Comparison of ENCODE assay signal across 8 cellular contexts in the genomic region with DNA sequence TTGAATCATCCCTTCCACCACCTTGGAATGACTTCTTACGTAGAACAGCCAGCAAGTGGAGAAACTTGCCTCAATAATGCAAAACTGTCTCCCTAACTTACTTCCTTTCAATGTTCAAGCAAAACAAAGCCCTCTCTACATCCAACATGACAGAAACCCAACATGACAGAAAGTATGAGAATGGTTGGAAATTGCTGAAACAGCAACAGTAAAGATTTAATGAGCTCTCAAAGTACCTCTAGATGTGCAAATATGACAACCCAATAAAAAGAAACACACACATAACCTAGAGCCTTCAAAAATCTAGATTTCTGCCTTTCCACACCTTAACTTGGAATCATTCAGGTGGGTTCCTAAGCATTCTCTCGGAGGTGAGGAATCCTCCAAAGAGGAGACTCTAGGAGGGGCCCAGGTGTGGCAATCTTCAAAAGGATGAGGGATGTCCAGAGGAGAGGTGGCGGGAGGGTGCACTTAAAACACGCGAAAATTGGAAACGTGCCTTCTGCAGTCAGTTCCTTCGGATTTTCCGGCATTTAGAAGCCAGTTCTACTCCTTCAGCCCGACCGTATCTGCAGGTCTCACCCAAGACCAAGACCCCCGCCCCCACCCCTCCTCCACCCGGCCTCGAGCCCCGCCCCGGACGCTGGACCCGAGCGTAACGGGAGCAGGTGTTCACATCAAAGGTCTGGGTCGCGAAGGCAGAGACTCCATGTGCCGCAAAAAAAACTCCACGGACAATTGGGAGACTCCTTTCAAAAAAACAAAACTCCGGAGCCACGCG. TPM values are rescaled to one million over a fixed set of nuclear protein-coding genes. Genes with fewer than 3 reads are reported as not detected.
DNase-seq lines count a peak whose midpoint lies in the region; ATAC-seq, FAIRE-seq and TF ChIP-seq lines count a peak whose summit lies in the region.

No MANE protein-coding gene starts in this region.

- CTCF ChIA-PET in K562 (lab: Yijun Ruan, JAX; ENCODE audit: low intra/inter-chr PET ratio): interaction anchor here (1.1 kb wide), 1 partner anchor 68 kb away, joined by 4 read pairs; a partner anchor contains a TSS

- H4K5ac ChIP-seq in mesendoderm (ENCODE audit: low read length): no peak overlapping the region

- H3K4me3 Mint-ChIP-seq in activated naive CD4-positive, alpha-beta T cell treated with anti-CD3 and anti-CD28 coated beads, Interleukin-2, amount 50 U/mL, for 24 hours: no peak overlapping the region

- H3K56ac ChIP-seq in mesendoderm (ENCODE audit: low read length): peak overlapping the region; percentile 89

- H3K4me1 ChIP-seq in Karpas-422 (ENCODE audit: low read length): peaks cover 24% of the 10 kb centered on the region
- H3K4me1 ChIP-seq in K562 (replicated peaks in 1 of 2; ENCODE audit: control insufficient read depth in 2 of 2, insufficient read depth in 2 of 2, low read length in 2 of 2): peaks cover 13 to 35% of the 10 kb centered on the region in 2 experiments; a peak in 4 of 5 replicates
- peaks cover 2% of the 10 kb centered on the region for H3K4me1 ChIP-seq in mesendoderm (ENCODE audit: control insufficient read depth, low read depth, low read length)

- ATAC-seq in K562 (peak; percentile 4), GM18502 (IDR thresholded peaks at IDR 0.05; ENCODE audit: poor library complexity, unreplicated experiment) (no peak)

- H4K8ac ChIP-seq in mesendoderm (ENCODE audit: low read depth, low read length): no peak overlapping the region

- no peak for FAIRE-seq in K562 (lab: Jason Lieb, UNC)

- H3K4me2 ChIP-seq in Karpas-422 (ENCODE audit: low read depth, low read length, poor library complexity, severe bottlenecking) (peak overlapping the region; percentile 97), K562 (ENCODE audit: insufficient read depth, low read length) (peak overlapping the region; percentile 97), mesendoderm (ENCODE audit: low read length) (peak overlapping the region; percentile 77)

- in situ Hi-C loops in K562 (cut with MboI): no loop called here

- H3K79me2 ChIP-seq in Karpas-422 (ENCODE audit: low read length) (no peaks in the 10 kb centered on the region), K562 (ENCODE audit: control insufficient read depth, insufficient read depth, low read length) (peaks cover 26% of the 10 kb centered on the region; the same call in 2 of the 3 replicates), mesendoderm (ENCODE audit: control insufficient read depth, insufficient read depth, low read length) (no peaks in the 10 kb centered on the region)

- H3K4ac ChIP-seq in mesendoderm (ENCODE audit: low read depth, low read length): peak overlapping the region; percentile 73

- H3K79me1 ChIP-seq in mesendoderm (ENCODE audit: low read length): peaks cover 2% of the 10 kb centered on the region

- peak overlapping the region; percentile 80 for H3K27ac Mint-ChIP-seq in activated naive CD4-positive, alpha-beta T cell treated with anti-CD3 and anti-CD28 coated beads, Interleukin-2, amount 50 U/mL, for 24 hours

- no peak for DNase-seq in activated naive CD4-positive, alpha-beta T cell treated with anti-CD3 and anti-CD28 coated beads, Interleukin-2, amount 50 U/mL, for 16 hours
- DNase-seq in Karpas-422 (no peak), K562 (ENCODE audit: extremely low read depth in 1 of 4, low spot score in 3 of 4) (peak in 1 of 4 experiments; percentile 54), mesendoderm (peak; percentile 8), NOMO-1 treated with DMSO at 0.1 percent for 48 hours (lab: John Stamatoyannopoulos, UW; ENCODE audit: unreplicated experiment) (no peak), MV-4-11 (lab: John Stamatoyannopoulos, UW) (no peak)

- no peaks in the 10 kb centered on the region for H3K9me2 ChIP-seq in Karpas-422 (replicated peaks; ENCODE audit: insufficient read depth, low read length)

- no peak overlapping the region for H2BK120ac ChIP-seq in mesendoderm (ENCODE audit: low read depth, low read length)

- no peak for TF ChIP-seq POLR2A in K562 (conservative IDR thresholded peaks at IDR 0.05)

- H3K36me3 ChIP-seq in Karpas-422 (ENCODE audit: insufficient read depth, low read length) (no peaks in the 10 kb centered on the region), K562 (ENCODE audit: control insufficient read depth, insufficient read depth, low read length) (no peaks in the 10 kb centered on the region; the same call in 2 of the 3 replicates), mesendoderm (ENCODE audit: control insufficient read depth, insufficient read depth, low read length) (no peaks in the 10 kb centered on the region)

- POLR2A ChIA-PET in K562 (lab: Yijun Ruan, JAX): interaction anchor here (0.6 to 2.3 kb wide), 4 partner anchors 18 to 188 kb away, joined by 3 to 9 read pairs (median 5); a partner anchor contains a TSS

- no peak overlapping the region for H2AK5ac ChIP-seq in mesendoderm (ENCODE audit: low read length)

- no peaks in the 10 kb centered on the region for H3K27me3 ChIP-seq in Karpas-422 (ENCODE audit: low read length)
- H3K27me3 ChIP-seq in K562 (ENCODE audit: control insufficient read depth in 2 of 2, insufficient read depth in 2 of 2, low read length in 2 of 2): no peaks in the 10 kb centered on the region
- H3K27me3 ChIP-seq in mesendoderm (ENCODE audit: insufficient read depth, low read length, poor library complexity): no peaks in the 10 kb centered on the region

- H3K27ac ChIP-seq in Karpas-422 (ENCODE audit: low read length) (peak overlapping the region; percentile 71; the same call in 1 of the 2 replicates), K562 (ENCODE audit: extremely low read depth, low read depth, low read length) (peak overlapping the region; percentile 98), mesendoderm (ENCODE audit: low read depth, low read length) (peak overlapping the region; percentile 93)

- TF ChIP-seq RAD21 in K562 (CRISPR knock-in tag; conservative IDR thresholded peaks at IDR 0.05 in 1 of 2, IDR thresholded peaks at IDR 0.05 in 1 of 2): no peak

- TF ChIP-seq EP300 in K562 (IDR thresholded peaks at IDR 0.05; ENCODE audit: low read length): no peak

- H3K4me3 ChIP-seq in Karpas-422 (ENCODE audit: low read length) (peak overlapping the region; percentile 78), K562 (peak overlapping the region; percentile 74), mesendoderm (ENCODE audit: low read length) (peak overlapping the region; percentile 64)

- H2BK15ac ChIP-seq in mesendoderm (replicated peaks; ENCODE audit: low read depth): no peak overlapping the region

- no peaks in the 10 kb centered on the region for H3K36me3 Mint-ChIP-seq in activated naive CD4-positive, alpha-beta T cell treated with anti-CD3 and anti-CD28 coated beads, Interleukin-2, amount 50 U/mL, for 24 hours

- H3K9me3 ChIP-seq in Karpas-422 (ENCODE audit: low read length) (no peaks in the 10 kb centered on the region), K562 (replicated peaks; ENCODE audit: control insufficient read depth, insufficient read depth, low read depth, low read length) (no peaks in the 10 kb centered on the region)

- H3K9ac ChIP-seq in Karpas-422 (ENCODE audit: low read length): peak overlapping the region; percentile 72
- H3K9ac ChIP-seq in K562 (ENCODE audit: insufficient read depth in 1 of 2, low read depth in 2 of 2, low read length in 2 of 2): peak overlapping the region; percentile 92 to 95
- H3K9ac ChIP-seq in mesendoderm (ENCODE audit: low read length): peak overlapping the region; percentile 75

- H3K4me1 Mint-ChIP-seq in activated naive CD4-positive, alpha-beta T cell treated with anti-CD3 and anti-CD28 coated beads, Interleukin-2, amount 50 U/mL, for 24 hours: peaks cover 15% of the 10 kb centered on the region

- H4K20me1 ChIP-seq in Karpas-422 (ENCODE audit: insufficient read depth, low read depth, low read length): no peaks in the 10 kb centered on the region
- H4K20me1 ChIP-seq in K562 (replicated peaks; ENCODE audit: control insufficient read depth, insufficient read depth, low read length): no peaks in the 10 kb centered on the region

- no peaks in the 10 kb centered on the region for H3K9me3 Mint-ChIP-seq in activated naive CD4-positive, alpha-beta T cell treated with anti-CD3 and anti-CD28 coated beads, Interleukin-2, amount 50 U/mL, for 24 hours

- H2BK5ac ChIP-seq in mesendoderm (ENCODE audit: low read length): no peak overlapping the region

- no peak for TF ChIP-seq CTCF in K562 (IDR thresholded peaks at IDR 0.05 in 2 of 3, conservative IDR thresholded peaks at IDR 0.05 in 1 of 3; ENCODE audit: insufficient read depth in 2 of 3, low read depth in 1 of 3, low read length in 3 of 3)

- 13% methylated on average over 13 of the region's 26 CpGs for WGBS in K562 (ENCODE audit: insufficient coverage, low coverage, missing lambda C conversion rate)
- no CpG with 5 or more reads among the region's 26 CpGs for WGBS in mesendoderm (ENCODE audit: extremely low coverage, insufficient coverage, low lambda C conversion rate)

- H2AFZ ChIP-seq in Karpas-422 (ENCODE audit: low read length): peak overlapping the region; percentile 91
- peak overlapping the region; percentile 100 for H2AFZ ChIP-seq in K562 (ENCODE audit: low read depth, low read length)

- no peak overlapping the region for H3K23ac ChIP-seq in mesendoderm (ENCODE audit: low read length)

- intact Hi-C loops in K562 (cut with micrococcal nuclease): loop anchor here (1.0 to 2.0 kb wide), 2 partner anchors 29 to 68 kb away; a partner anchor contains a TSS

- TSS peak; percentile 82 for BruUV-seq in K562 (replicated peaks; lab: Mats Ljungman, UMichigan)

- H3K27me3 Mint-ChIP-seq in activated naive CD4-positive, alpha-beta T cell treated with anti-CD3 and anti-CD28 coated beads, Interleukin-2, amount 50 U/mL, for 24 hours: no peaks in the 10 kb centered on the region

- H3K18ac ChIP-seq in mesendoderm (ENCODE audit: low read length): peak overlapping the region; percentile 43

- H3K9me1 ChIP-seq in K562 (ENCODE audit: control insufficient read depth, insufficient read depth, low read length): no peaks in the 10 kb centered on the region

RNA-seq across cellular contexts. Expression of a gene that starts 1.0 kb away (rescaled TPM):
- total RNA-seq in Karpas-422 (2014; rRNA removed; shearing (Covaris generic); ENCODE audit: low replicate concordance): 40.7 and 44.8 TPM in 2 replicates
- total RNA-seq in K562 (2011; cell fraction: chromatin; rRNA removed; ENCODE audit: low replicate concordance): 35.8 and 55.6 TPM in 2 replicates
- total RNA-seq in K562 (2011; cell fraction: nucleolus; rRNA removed): 29.2 and 42.6 TPM in 2 replicates
- total RNA-seq in K562 (2011; cell fraction: nucleoplasm; rRNA removed): 66.3 and 86.9 TPM in 2 replicates
- total RNA-seq in K562 (2014; rRNA removed): 69.9 and 70.7 TPM in 2 replicates
- total RNA-seq in K562 (2014; rRNA removed; fragmentation: Illumina TruSeq; extraction: Trizol): 92.8 and 95.1 TPM in 2 replicates
- 99.5 and 105 TPM in 2 replicates for total RNA-seq in K562 (2015; rRNA removed; fragmentation: Illumina TruSeq; extraction: Trizol)
- total RNA-seq in K562 (2021): 77.0 and 82.0 TPM in 2 replicates
- 109 and 112 TPM in 2 replicates for polyA plus RNA-seq in K562 (2011; rRNA removed)
- 137 and 139 TPM in 2 replicates for polyA plus RNA-seq in K562 (2011; cell fraction: cytosol; rRNA removed)
- 105 and 159 TPM in 2 replicates for polyA plus RNA-seq in K562 (2011; cell fraction: nucleus; rRNA removed)
- polyA plus RNA-seq in K562 (2012): 151 and 161 TPM in 2 replicates
- polyA plus RNA-seq in K562 (2014; fragmentation: Illumina TruSeq; extraction: Trizol): 82.0 and 98.7 TPM in 2 replicates
- 100 to 1,000 TPM; 255 to 287 TPM for polyA plus RNA-seq in K562 (2014; fragmentation: Nextera tagmentation; extraction: Ambion mirVana)
- 121 and 157 TPM in 2 replicates for polyA plus RNA-seq in K562 (2014; rRNA removed)
- polyA minus RNA-seq in K562 (2011; rRNA and poly(A)+ RNA removed): 30.3 and 34.9 TPM in 2 replicates
- 20.8 and 22.8 TPM in 2 replicates for polyA minus RNA-seq in K562 (2011; cell fraction: cytosol; rRNA and poly(A)+ RNA removed)
- 12.7 and 27.3 TPM in 2 replicates for polyA minus RNA-seq in K562 (2011; cell fraction: nucleus; rRNA and poly(A)+ RNA removed)
- polyA plus RNA-seq in mesendoderm (2013, experiment 1 of 2): 174 TPM
- polyA plus RNA-seq in mesendoderm (2013, experiment 2 of 2): 169 TPM
